25 cellular contexts compared by ENCODE assay signal in the genomic region with DNA sequence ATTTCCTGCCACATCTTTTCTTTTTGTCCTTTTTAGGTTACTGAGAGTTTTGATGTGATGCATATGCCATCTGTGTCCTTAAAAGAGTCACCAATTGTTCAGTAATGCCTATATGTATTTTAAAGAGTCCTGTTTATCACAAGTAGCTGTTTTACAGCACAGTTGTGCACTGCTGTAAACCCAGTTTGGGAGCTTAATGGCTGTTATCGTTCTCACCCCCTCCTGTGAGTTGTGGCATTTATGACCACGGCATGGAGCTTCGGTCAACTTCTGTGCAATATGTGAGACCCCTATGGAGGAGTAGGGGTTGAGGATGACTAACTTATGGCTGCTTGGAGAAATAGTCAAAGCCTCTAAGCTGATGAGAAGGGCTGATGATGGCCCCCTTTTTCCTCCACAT.
DNase-seq lines count a peak whose midpoint lies in the region; ATAC-seq, FAIRE-seq and TF ChIP-seq lines count a peak whose summit lies in the region.
"Had no signal": no experiment of that assay in that cellular context is flagged by ENCODE, and none has a peak within 500 bp of the region (broad histone marks: within the 10 kb centered on the region; RNA-seq: fewer than 3 reads in every experiment).

No MANE protein-coding gene starts in this region.

- intact Hi-C loops in HepG2 (cut with micrococcal nuclease; ENCODE audit: unreplicated experiment): no loop called here

- no peak overlapping the region for H3K4me3 Mint-ChIP-seq in neural crest cell
- H3K4me3 Mint-ChIP-seq: CD4-positive, CD25-positive, alpha-beta regulatory T cell; CD8-positive, alpha-beta T cell; GM23338; H9 had no signal

- peak overlapping the region; percentile 19; the same call in 1 of the 2 replicates for H2AFZ ChIP-seq in Loucy (ENCODE audit: low read length)
- H2AFZ ChIP-seq in HepG2 (ENCODE audit: low read length): no peak overlapping the region
- H2AFZ ChIP-seq: GM23338 had no signal

- H3K9me3 ChIP-seq in BLaER1 (no peaks in the 10 kb centered on the region), HEK293 (ENCODE audit: control insufficient read depth, insufficient read depth, low read depth, low read length) (no peaks in the 10 kb centered on the region), Loucy (ENCODE audit: insufficient read depth, low read depth, low read length) (no peaks in the 10 kb centered on the region), HepG2 (ENCODE audit: low read length) (no peaks in the 10 kb centered on the region)
- H3K9me3 ChIP-seq: A549, BE2C had no signal

- peaks cover 8% of the 10 kb centered on the region for H3K36me3 Mint-ChIP-seq in neural crest cell (ENCODE audit: low read depth)
- H3K36me3 Mint-ChIP-seq: CD4-positive, CD25-positive, alpha-beta regulatory T cell; CD8-positive, alpha-beta T cell had no signal

- 79% methylated on average over 3 of the region's 3 CpGs for WGBS in HepG2 (ENCODE audit: low lambda C conversion rate)

- POLR2A ChIA-PET in HEK293 (lab: Yijun Ruan, JAX): no interaction called here
- POLR2A ChIA-PET in RWPE1 (lab: Yijun Ruan, JAX; ENCODE audit: low non-redundant PET): no interaction called here
- POLR2A ChIA-PET in HepG2 (lab: Yijun Ruan, JAX): no interaction called here

- H3F3A ChIP-seq in Loucy (ENCODE audit: low read depth): no peaks in the 10 kb centered on the region

- H3K9ac ChIP-seq in BLaER1 (no peak overlapping the region), Loucy (ENCODE audit: low read depth, low read length, poor library complexity, severe bottlenecking) (peak overlapping the region; percentile 58), HepG2 (ENCODE audit: insufficient read depth, low read depth, low read length) (no peak overlapping the region)

- no peak for TF ChIP-seq CTCF in HEK293 (tag by site-specific recombination; IDR thresholded peaks at IDR 0.05)
- TF ChIP-seq CTCF in Loucy (conservative IDR thresholded peaks at IDR 0.05; ENCODE audit: low read length): no peak
- no peak for TF ChIP-seq CTCF in neural crest cell (conservative IDR thresholded peaks at IDR 0.05)
- TF ChIP-seq CTCF in RWPE1 (conservative IDR thresholded peaks at IDR 0.05; ENCODE audit: low read depth): no peak
- no peak for TF ChIP-seq CTCF in HepG2 (CRISPR knock-in tag; IDR thresholded peaks at IDR 0.05)

- no peak for TF ChIP-seq RAD21 in HepG2 (CRISPR knock-in tag; IDR thresholded peaks at IDR 0.05)

- in situ Hi-C loops in HepG2 (cut with HindIII; ENCODE audit: extremely low pct_ligation_motif_present, low pct_unique_long_range_greater_than_20kb): no loop called here

- no peak for DNase-seq in neural crest cell (ENCODE audit: low read depth, low spot score)
- DNase-seq in RWPE1 (ENCODE audit: low spot score): no peak
- DNase-seq in HepG2 (ENCODE audit: low spot score): no peak
- DNase-seq: 8988T; ACHN; AML-193; BE2C; CD8-positive, alpha-beta T cell; DMS 273 treated with DMSO at 0.1 percent for 48 hours; DMS79; EL; GDM1; H9 had no signal

- H4K20me1 ChIP-seq in BLaER1 (no peaks in the 10 kb centered on the region), Loucy (ENCODE audit: insufficient read depth, low read length, poor library complexity, severe bottlenecking) (no peaks in the 10 kb centered on the region), HepG2 (ENCODE audit: insufficient read depth, low read length) (no peaks in the 10 kb centered on the region)

- H3K4me1 Mint-ChIP-seq in neural crest cell: no peaks in the 10 kb centered on the region
- H3K4me1 Mint-ChIP-seq: CD4-positive, CD25-positive, alpha-beta regulatory T cell had no signal

- no peaks in the 10 kb centered on the region for H3K79me2 ChIP-seq in Loucy (ENCODE audit: insufficient read depth, low read length)
- no peaks in the 10 kb centered on the region for H3K79me2 ChIP-seq in HepG2 (ENCODE audit: insufficient read depth, low read length)

- no peak for TF ChIP-seq POLR2A in HepG2 (IDR thresholded peaks at IDR 0.05; ENCODE audit: insufficient read depth in 1 of 2, low read depth in 2 of 2, low read length in 2 of 2)

- TF ChIP-seq EP300 in HepG2 (IDR thresholded peaks at IDR 0.05; ENCODE audit: low read depth in 2 of 2, low read length in 2 of 2): no peak
- no peak for TF ChIP-seq EP300 in HepG2 (CRISPR knock-in tag; IDR thresholded peaks at IDR 0.05; ENCODE audit: borderline replicate concordance)

- H3K4me2 ChIP-seq in BLaER1: peak overlapping the region; percentile 32
- H3K4me2 ChIP-seq in Loucy (ENCODE audit: low read depth, low read length, poor library complexity, severe bottlenecking): peak overlapping the region; percentile 85
- H3K4me2 ChIP-seq in HepG2 (ENCODE audit: low read depth, low read length): no peak overlapping the region
- H3K4me2 ChIP-seq: A549, GM23338 had no signal

- H3K4me3 ChIP-seq in BLaER1: no peak overlapping the region
- no peak overlapping the region for H3K4me3 ChIP-seq in HEK293 (ENCODE audit: low read depth, low read length)
- H3K4me3 ChIP-seq in Loucy (ENCODE audit: low read length, poor library complexity, severe bottlenecking): peak overlapping the region; percentile 66
- H3K4me3 ChIP-seq in HepG2 (replicated peaks in 1 of 3; ENCODE audit: insufficient read depth in 1 of 3, low read depth in 2 of 3, low read length in 3 of 3): no peak overlapping the region
- H3K4me3 ChIP-seq: A549, GM12878, GM23338 had no signal

- ATAC-seq in GM21717 (IDR thresholded peaks at IDR 0.05; ENCODE audit: unreplicated experiment) (no peak), HepG2 (no peak)
- ATAC-seq: A549; CD8-positive, alpha-beta T cell; GM23338; HCT116 had no signal

- no peaks in the 10 kb centered on the region for H3K9me3 Mint-ChIP-seq in neural crest cell
- H3K9me3 Mint-ChIP-seq: CD8-positive, alpha-beta T cell; GM23338; H9 had no signal

- H3K9me2 ChIP-seq in Loucy (replicated peaks; ENCODE audit: low read depth, low read length): no peaks in the 10 kb centered on the region

- H3K27me3 Mint-ChIP-seq in neural crest cell (ENCODE audit: low read depth): no peaks in the 10 kb centered on the region

- H3K36me3 ChIP-seq in BLaER1 (no peaks in the 10 kb centered on the region), HEK293 (ENCODE audit: control insufficient read depth in 2 of 2, insufficient read depth in 1 of 2, low read length in 2 of 2) (peaks cover 0 to 8% of the 10 kb centered on the region in 2 experiments; a peak in 1 of 3 replicates), Loucy (ENCODE audit: insufficient read depth, low read length) (no peaks in the 10 kb centered on the region), HepG2 (replicated peaks in 1 of 2; ENCODE audit: control insufficient read depth in 1 of 2, insufficient read depth in 2 of 2, low read length in 2 of 2) (no peaks in the 10 kb centered on the region)
- H3K36me3 ChIP-seq: BE2C had no signal

- CTCF ChIA-PET in HEK293 (lab: Yijun Ruan, JAX) (no interaction called here), RWPE1 (lab: Yijun Ruan, JAX) (interaction anchor here (0.7 kb wide), 1 partner anchor 152 kb away, joined by 3 read pairs; no protein-coding TSS in a partner anchor), HepG2 (lab: Yijun Ruan, JAX; ENCODE audit: low intra/inter-chr PET ratio, low total read pairs) (no interaction called here)

- H3K27me3 ChIP-seq in BLaER1: no peaks in the 10 kb centered on the region
- H3K27me3 ChIP-seq in Loucy (ENCODE audit: insufficient read depth, low read length, poor library complexity, severe bottlenecking): no peaks in the 10 kb centered on the region
- H3K27me3 ChIP-seq in HepG2 (ENCODE audit: control insufficient read depth in 1 of 2, insufficient read depth in 2 of 2, low read length in 2 of 2): no peaks in the 10 kb centered on the region; a peak in 1 of 5 replicates
- H3K27me3 ChIP-seq: BE2C had no signal

- FAIRE-seq in HepG2 (lab: Jason Lieb, UNC): no peak
- FAIRE-seq: A549, D721Med, GM12878, GM19239 had no signal

- H3K27ac ChIP-seq in BLaER1 (no peak overlapping the region), HEK293 (ENCODE audit: extremely low read depth, low read depth, low read length) (no peak overlapping the region), RWPE1 (no peak overlapping the region), HepG2 (ENCODE audit: extremely low read length, insufficient read depth, low read length) (no peak overlapping the region)
- H3K27ac ChIP-seq: A549, C4-2B had no signal

- no TSS peak for BruUV-seq in HepG2 (replicated peaks; lab: Mats Ljungman, UMichigan)

- peak overlapping the region; percentile 19 for H3K27ac Mint-ChIP-seq in neural crest cell (ENCODE audit: unreplicated experiment)
- H3K27ac Mint-ChIP-seq: CD4-positive, CD25-positive, alpha-beta regulatory T cell; CD8-positive, alpha-beta T cell; GM23338 had no signal

- H3K4me1 ChIP-seq in BLaER1: peaks cover 18% of the 10 kb centered on the region
- H3K4me1 ChIP-seq in HEK293 (ENCODE audit: control insufficient read depth, insufficient read depth, low read length): no peaks in the 10 kb centered on the region
- H3K4me1 ChIP-seq in Loucy (ENCODE audit: insufficient read depth, low read length, poor library complexity, severe bottlenecking): peaks cover 52% of the 10 kb centered on the region
- peaks cover 18% of the 10 kb centered on the region for H3K4me1 ChIP-seq in HepG2 (ENCODE audit: insufficient read depth, low read length)
- H3K4me1 ChIP-seq: A549, BE2C had no signal

TF ChIP-seq in HEK293, 187 proteins besides CTCF, POLR2A, EP300 and RAD21 (continues in another document):
- no peak for TF ChIP-seq YY1 (tag by site-specific recombination; IDR thresholded peaks at IDR 0.05)
- 0 out of 2 replicates have a peak, but pooled peaks have one; percentile 27 for TF ChIP-seq ZNF423 (tag by site-specific recombination; IDR thresholded peaks at IDR 0.05)
- peak; percentile 49; the same call in 1 of the 2 replicates for TF ChIP-seq FEZF1 (tag by site-specific recombination; IDR thresholded peaks at IDR 0.05)
- TF ChIP-seq OSR2 (tag by site-specific recombination; IDR thresholded peaks at IDR 0.05): peak; percentile 61; the same call in 1 of the 2 replicates

TF ChIP-seq in HepG2, 621 proteins besides CTCF, POLR2A, EP300 and RAD21 (continues in another document):
- TF ChIP-seq NFIC (IDR thresholded peaks at IDR 0.05; ENCODE audit: low read length): no peak
